8 cellular contexts compared by ENCODE assay signal in genomic region chr1:182299728-182300581, GRCh38.
A peak's percentile ranks its signal among the peaks of the same experiment; 100 is the strongest.
DNase-seq lines count a peak whose midpoint lies in the region; ATAC-seq and TF ChIP-seq lines count a peak whose summit lies in the region.

No MANE protein-coding gene starts in this region.

- H3K36me3 Mint-ChIP-seq in stimulated activated naive CD8-positive, alpha-beta T cell treated with anti-CD3 and anti-CD28 coated beads, Interleukin-15, Interleukin-2, amounts not matched to agents 100 ng/mL and 50 ng/mL, for 24 hours (ENCODE audit: low read depth) = no peaks in the 10 kb centered on the region
- H3K36me3 Mint-ChIP-seq in activated CD8-positive, alpha-beta T cell treated with anti-CD3 and anti-CD28 coated beads, Interleukin-2, amount 10 ng/mL, durations not matched to agents 7 days and 5 days (ENCODE audit: low read depth) = no peaks in the 10 kb centered on the region

- H3K4me1 ChIP-seq in vagina = peaks cover 30% of the 10 kb centered on the region
- no peaks in the 10 kb centered on the region for H3K4me1 ChIP-seq in effector memory CD4-positive, alpha-beta T cell (ENCODE audit: control insufficient read depth, insufficient read depth, low read length, poor library complexity, severe bottlenecking)

- no peaks in the 10 kb centered on the region for H3K27me3 ChIP-seq in vagina
- no peaks in the 10 kb centered on the region for H3K27me3 ChIP-seq in effector memory CD4-positive, alpha-beta T cell (replicated peaks; ENCODE audit: control insufficient read depth, insufficient read depth, low read length, poor library complexity, severe bottlenecking)

- H3K4me1 Mint-ChIP-seq in stimulated activated naive CD8-positive, alpha-beta T cell treated with anti-CD3 and anti-CD28 coated beads, Interleukin-15, Interleukin-2, amounts not matched to agents 100 ng/mL and 50 ng/mL, for 24 hours (ENCODE audit: low read depth) = peaks cover 20% of the 10 kb centered on the region
- peaks cover 21% of the 10 kb centered on the region for H3K4me1 Mint-ChIP-seq in activated CD8-positive, alpha-beta T cell treated with anti-CD3 and anti-CD28 coated beads, Interleukin-2, amount 10 ng/mL, durations not matched to agents 7 days and 5 days (ENCODE audit: low read depth)

- POLR2A ChIA-PET in activated CD8-positive, alpha-beta T cell treated with anti-CD3 and anti-CD28 coated beads, Interleukin-2, amount 10 ng/mL, durations not matched to agents 7 days and 5 days (lab: Charles Lee) = interaction anchor here (0.5 kb wide), 1 partner anchor 1267 kb away, joined by 3 read pairs; no protein-coding TSS in a partner anchor

- peak overlapping the region; percentile 68 for H3K27ac Mint-ChIP-seq in stimulated activated naive CD8-positive, alpha-beta T cell treated with anti-CD3 and anti-CD28 coated beads, Interleukin-15, Interleukin-2, amounts not matched to agents 100 ng/mL and 50 ng/mL, for 24 hours
- H3K27ac Mint-ChIP-seq in activated CD8-positive, alpha-beta T cell treated with anti-CD3 and anti-CD28 coated beads, Interleukin-2, amount 10 ng/mL, durations not matched to agents 7 days and 5 days = peak overlapping the region; percentile 48

- H3K9me3 Mint-ChIP-seq in stimulated activated naive CD8-positive, alpha-beta T cell treated with anti-CD3 and anti-CD28 coated beads, Interleukin-15, Interleukin-2, amounts not matched to agents 100 ng/mL and 50 ng/mL, for 24 hours = no peaks in the 10 kb centered on the region
- H3K9me3 Mint-ChIP-seq in activated CD8-positive, alpha-beta T cell treated with anti-CD3 and anti-CD28 coated beads, Interleukin-2, amount 10 ng/mL, durations not matched to agents 7 days and 5 days (ENCODE audit: insufficient read depth) = no peaks in the 10 kb centered on the region

- DNase-seq in stimulated activated naive CD8-positive, alpha-beta T cell treated with anti-CD3 and anti-CD28 coated beads, Interleukin-15, Interleukin-2, amounts not matched to agents 100 U/mL and 50 U/mL, for 24 hours = no peak
- DNase-seq in activated CD8-positive, alpha-beta T cell treated with anti-CD3 and anti-CD28 coated beads, Interleukin-2, amount 10 ng/mL, durations not matched to agents 7 days and 5 days = peak; percentile 26
- DNase-seq in iris pigment epithelial cell (ENCODE audit: low read depth) (peak; percentile 10), vagina (ENCODE audit: extremely low spot score in 2 of 2) (no peak)
- DNase-seq in effector memory CD4-positive, alpha-beta T cell = no peak

- H3K36me3 ChIP-seq in vagina = no peaks in the 10 kb centered on the region
- H3K36me3 ChIP-seq in effector memory CD4-positive, alpha-beta T cell (ENCODE audit: control insufficient read depth, insufficient read depth, low read length) = no peaks in the 10 kb centered on the region

- no peak overlapping the region for H3K4me3 ChIP-seq in vagina
- H3K4me3 ChIP-seq in effector memory CD4-positive, alpha-beta T cell (ENCODE audit: insufficient read depth, low read depth, low read length, poor library complexity, severe bottlenecking) = no peak overlapping the region

- TF ChIP-seq POLR2A in vagina (IDR thresholded peaks at IDR 0.05) = no peak

- H3K27ac ChIP-seq in vagina = peak overlapping the region; percentile 5
- no peak overlapping the region for H3K27ac ChIP-seq in effector memory CD4-positive, alpha-beta T cell (ENCODE audit: insufficient read depth, low read length, poor library complexity, severe bottlenecking)

- no peak overlapping the region for H3K4me3 Mint-ChIP-seq in stimulated activated naive CD8-positive, alpha-beta T cell treated with anti-CD3 and anti-CD28 coated beads, Interleukin-15, Interleukin-2, amounts not matched to agents 100 ng/mL and 50 ng/mL, for 24 hours
- H3K4me3 Mint-ChIP-seq in activated CD8-positive, alpha-beta T cell treated with anti-CD3 and anti-CD28 coated beads, Interleukin-2, amount 10 ng/mL, durations not matched to agents 7 days and 5 days = no peak overlapping the region

- no peaks in the 10 kb centered on the region for H3K27me3 Mint-ChIP-seq in stimulated activated naive CD8-positive, alpha-beta T cell treated with anti-CD3 and anti-CD28 coated beads, Interleukin-15, Interleukin-2, amounts not matched to agents 100 ng/mL and 50 ng/mL, for 24 hours
- no peaks in the 10 kb centered on the region for H3K27me3 Mint-ChIP-seq in activated CD8-positive, alpha-beta T cell treated with anti-CD3 and anti-CD28 coated beads, Interleukin-2, amount 10 ng/mL, durations not matched to agents 7 days and 5 days (ENCODE audit: low read depth)

- intact Hi-C loops in vagina (cut with DNase I) = loop anchor here (10.0 kb wide), 2 partner anchors 95 to 155 kb away; partner anchors contain the start of gene GLUL

- H3K9me3 ChIP-seq in vagina = no peaks in the 10 kb centered on the region
- H3K9me3 ChIP-seq in effector memory CD4-positive, alpha-beta T cell (ENCODE audit: control insufficient read depth, low read length) = no peaks in the 10 kb centered on the region

- CTCF ChIA-PET in activated CD8-positive, alpha-beta T cell treated with anti-CD3 and anti-CD28 coated beads, Interleukin-2, amount 10 ng/mL, durations not matched to agents 7 days and 5 days (lab: Charles Lee) = interaction anchor here (0.6 to 3.5 kb wide), 4 partner anchors 10 to 157 kb away, joined by 3 to 12 read pairs (median 6); no protein-coding TSS in a partner anchor

- no peak for TF ChIP-seq CTCF in vagina (IDR thresholded peaks at IDR 0.05)

- no peak for ATAC-seq in stimulated activated naive CD8-positive, alpha-beta T cell treated with anti-CD3 and anti-CD28 coated beads, Interleukin-15, Interleukin-2, amounts not matched to agents 100 U/mL and 50 U/mL, for 24 hours
- no peak for ATAC-seq in activated CD8-positive, alpha-beta T cell treated with anti-CD3 and anti-CD28 coated beads, Interleukin-2, amount 10 ng/mL, durations not matched to agents 7 days and 5 days
- ATAC-seq in GM21528 (IDR thresholded peaks at IDR 0.05; ENCODE audit: low FRiP score, unreplicated experiment) (no peak), HG03139 (IDR thresholded peaks at IDR 0.05; ENCODE audit: unreplicated experiment) (no peak)

Comparison
In these comparisons a context has a peak if more than half of its experiments do, and no peak if none do; other contexts are left out.
1. DNase-seq: peak in activated CD8-positive, alpha-beta T cell treated with anti-CD3 and anti-CD28 coated beads, Interleukin-2, amount 10 ng/mL, durations not matched to agents 7 days and 5 days (single experiment) and iris pigment epithelial cell (single experiment); none in stimulated activated naive CD8-positive, alpha-beta T cell treated with anti-CD3 and anti-CD28 coated beads, Interleukin-15, Interleukin-2, amounts not matched to agents 100 U/mL and 50 U/mL, for 24 hours (single experiment), vagina (0 of 2) and effector memory CD4-positive, alpha-beta T cell (0 of 3).